ENCODE assay signal across 8 cellular contexts in the genomic region with DNA sequence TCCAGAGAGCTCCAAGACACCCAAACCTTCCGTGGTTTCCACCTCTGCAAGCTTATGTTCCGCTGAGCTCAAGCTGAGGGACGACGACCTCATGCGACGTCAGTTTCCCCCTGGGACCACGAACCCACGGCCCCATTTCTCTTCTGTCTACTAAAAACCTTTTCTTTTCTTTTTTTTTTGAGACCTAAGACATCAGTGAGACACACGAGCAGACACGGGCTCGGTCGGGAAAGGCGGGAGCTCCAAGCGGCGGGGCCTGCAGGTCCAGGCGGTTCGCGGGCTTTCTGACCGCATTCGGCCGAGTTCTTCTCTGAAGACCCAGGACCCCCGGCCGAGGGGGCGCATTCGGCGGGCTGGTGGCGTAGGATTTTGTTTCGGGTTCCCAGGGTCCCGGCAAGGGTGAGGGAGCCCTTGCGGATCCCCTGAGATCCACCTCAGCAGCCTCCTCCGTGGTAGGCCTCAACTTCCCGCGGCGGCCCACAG. TPM values are rescaled to one million over a fixed set of nuclear protein-coding genes. Genes with fewer than 3 reads are reported as not detected.
DNase-seq lines count a peak whose midpoint lies in the region; ATAC-seq and TF ChIP-seq lines count a peak whose summit lies in the region.

No MANE protein-coding gene starts in this region.

- intact Hi-C loops in esophagus muscularis mucosa (cut with DNase I) = loop anchor here (10.0 kb wide), 2 partner anchors 132 to 348 kb away; a partner anchor contains a TSS

- H3K27me3 ChIP-seq in DOHH2 (ENCODE audit: control insufficient read depth, low read length) = no peaks in the 10 kb centered on the region
- no peaks in the 10 kb centered on the region for H3K27me3 ChIP-seq in RWPE2 (ENCODE audit: insufficient read depth, poor library complexity, severe bottlenecking)
- H3K27me3 ChIP-seq in esophagus muscularis mucosa = no peaks in the 10 kb centered on the region
- no peaks in the 10 kb centered on the region for H3K27me3 ChIP-seq in parathyroid adenoma (ENCODE audit: control insufficient read depth, insufficient read depth, low read length)

- peaks cover 4% of the 10 kb centered on the region; the same call in 1 of the 2 replicates for H3F3A ChIP-seq in DOHH2 (ENCODE audit: control insufficient read depth, insufficient read depth)

- TF ChIP-seq CTCF in DOHH2 (IDR thresholded peaks at IDR 0.05; ENCODE audit: low read depth, low read length, poor library complexity, severe bottlenecking) (no peak), RWPE2 (IDR thresholded peaks at IDR 0.05; ENCODE audit: poor library complexity, severe bottlenecking) (no peak), esophagus muscularis mucosa (IDR thresholded peaks at IDR 0.05) (no peak), parathyroid adenoma (IDR thresholded peaks at IDR 0.05) (no peak)

- no peak for DNase-seq in RWPE2 (ENCODE audit: low spot score)
- no peak for DNase-seq in esophagus muscularis mucosa (ENCODE audit: extremely low spot score)
- DNase-seq in DMS114 treated with DMSO at 0.1 percent for 48 hours (lab: John Stamatoyannopoulos, UW; ENCODE audit: unreplicated experiment) = no peak
- DNase-seq in cerebellar cortex (ENCODE audit: low spot score) = no peak
- DNase-seq in EL = no peak

- 2% methylated on average over 25 of the region's 34 CpGs for WGBS in esophagus muscularis mucosa

- H2AFZ ChIP-seq in parathyroid adenoma = peak overlapping the region; percentile 82

- H3K4me3 ChIP-seq in DOHH2 (ENCODE audit: low read length) (peak overlapping the region; percentile 76), RWPE2 (ENCODE audit: severe bottlenecking) (peak overlapping the region; percentile 88), esophagus muscularis mucosa (peak overlapping the region; percentile 95 to 99 (median 98)), parathyroid adenoma (ENCODE audit: low read depth, low read length) (peak overlapping the region; percentile 98)

- peaks cover 36% of the 10 kb centered on the region for H3K4me1 ChIP-seq in DOHH2 (ENCODE audit: control insufficient read depth, low read length)
- H3K4me1 ChIP-seq in RWPE2 (ENCODE audit: insufficient read depth, poor library complexity, severe bottlenecking) = peaks cover 12% of the 10 kb centered on the region
- H3K4me1 ChIP-seq in esophagus muscularis mucosa = peaks cover 23 to 31% (median 28%) of the 10 kb centered on the region in 4 donors
- H3K4me1 ChIP-seq in parathyroid adenoma = peaks cover 3% of the 10 kb centered on the region

- H3K9me3 ChIP-seq in DOHH2 (ENCODE audit: control insufficient read depth, insufficient read depth, low read length) = no peaks in the 10 kb centered on the region
- no peaks in the 10 kb centered on the region for H3K9me3 ChIP-seq in RWPE2 (ENCODE audit: severe bottlenecking)
- H3K9me3 ChIP-seq in esophagus muscularis mucosa = no peaks in the 10 kb centered on the region
- H3K9me3 ChIP-seq in parathyroid adenoma (ENCODE audit: control insufficient read depth, low read length) = no peaks in the 10 kb centered on the region

- H3K79me2 ChIP-seq in DOHH2 (ENCODE audit: control insufficient read depth, low read length) = peaks cover 89% of the 10 kb centered on the region
- H3K79me2 ChIP-seq in parathyroid adenoma = no peaks in the 10 kb centered on the region

- H3K27ac ChIP-seq in DOHH2 (ENCODE audit: low read depth, low read length) (peak overlapping the region; percentile 80), RWPE2 (ENCODE audit: poor library complexity, severe bottlenecking) (peak overlapping the region; percentile 85), esophagus muscularis mucosa (replicated peaks in 1 of 4) (peak overlapping the region; percentile 43 to 99 (median 98)), parathyroid adenoma (no peak overlapping the region)

- H3K36me3 ChIP-seq in DOHH2 (ENCODE audit: control insufficient read depth, low read length) = peaks cover 69% of the 10 kb centered on the region
- peaks cover 26% of the 10 kb centered on the region for H3K36me3 ChIP-seq in RWPE2 (ENCODE audit: low read depth)
- peaks cover 0 to 14% (median 11%) of the 10 kb centered on the region in 4 donors for H3K36me3 ChIP-seq in esophagus muscularis mucosa
- no peaks in the 10 kb centered on the region for H3K36me3 ChIP-seq in parathyroid adenoma (ENCODE audit: control insufficient read depth, insufficient read depth, low read length)

- peak overlapping the region; percentile 98 for H3K4me2 ChIP-seq in DOHH2 (ENCODE audit: low read length)
- peak overlapping the region; percentile 98 for H3K4me2 ChIP-seq in parathyroid adenoma (ENCODE audit: low read length)

- ATAC-seq in GM21723 (IDR thresholded peaks at IDR 0.05; ENCODE audit: unreplicated experiment) = peak; percentile 5
- no peak for ATAC-seq in RWPE2 (ENCODE audit: low read depth)

- H3K9ac ChIP-seq in parathyroid adenoma = no peak overlapping the region

- no peak for TF ChIP-seq EP300 in esophagus muscularis mucosa (IDR thresholded peaks at IDR 0.05)

- no peak for TF ChIP-seq POLR2A in esophagus muscularis mucosa (IDR thresholded peaks at IDR 0.05; ENCODE audit: low read depth)

- no peaks in the 10 kb centered on the region for H3K9me2 ChIP-seq in DOHH2 (replicated peaks; ENCODE audit: control insufficient read depth, low read length)

- peaks cover 19% of the 10 kb centered on the region for H4K20me1 ChIP-seq in DOHH2 (ENCODE audit: control insufficient read depth, insufficient read depth, low read depth, low read length)

RNA-seq across cellular contexts. Expression of a gene that starts 0.4 kb away (rescaled TPM):
- 1 to 10 TPM in 3 of 4 donors, under 1 TPM in 1; 0.50 to 2.5 (median 1.7) TPM for total RNA-seq in esophagus muscularis mucosa

RNA-seq across cellular contexts. Expression of a gene that starts 0.7 kb away (rescaled TPM):
- total RNA-seq in esophagus muscularis mucosa = 10 to 100 TPM; 21.2 to 35.1 (median 24.7) TPM

RNA-seq across cellular contexts. Expression of a gene that starts 37.1 kb away (rescaled TPM):
- total RNA-seq in esophagus muscularis mucosa = 10 to 100 TPM in 3 of 4 donors, 1 to 10 TPM in 1; 8.1 to 17.2 (median 10.6) TPM

RNA-seq across cellular contexts. Expression of a gene that starts 37.9 kb away (rescaled TPM):
- total RNA-seq in esophagus muscularis mucosa = 10 to 100 TPM; 58.6 to 89.2 (median 81.9) TPM
